11 cellular contexts compared by ENCODE assay signal in the genomic region with DNA sequence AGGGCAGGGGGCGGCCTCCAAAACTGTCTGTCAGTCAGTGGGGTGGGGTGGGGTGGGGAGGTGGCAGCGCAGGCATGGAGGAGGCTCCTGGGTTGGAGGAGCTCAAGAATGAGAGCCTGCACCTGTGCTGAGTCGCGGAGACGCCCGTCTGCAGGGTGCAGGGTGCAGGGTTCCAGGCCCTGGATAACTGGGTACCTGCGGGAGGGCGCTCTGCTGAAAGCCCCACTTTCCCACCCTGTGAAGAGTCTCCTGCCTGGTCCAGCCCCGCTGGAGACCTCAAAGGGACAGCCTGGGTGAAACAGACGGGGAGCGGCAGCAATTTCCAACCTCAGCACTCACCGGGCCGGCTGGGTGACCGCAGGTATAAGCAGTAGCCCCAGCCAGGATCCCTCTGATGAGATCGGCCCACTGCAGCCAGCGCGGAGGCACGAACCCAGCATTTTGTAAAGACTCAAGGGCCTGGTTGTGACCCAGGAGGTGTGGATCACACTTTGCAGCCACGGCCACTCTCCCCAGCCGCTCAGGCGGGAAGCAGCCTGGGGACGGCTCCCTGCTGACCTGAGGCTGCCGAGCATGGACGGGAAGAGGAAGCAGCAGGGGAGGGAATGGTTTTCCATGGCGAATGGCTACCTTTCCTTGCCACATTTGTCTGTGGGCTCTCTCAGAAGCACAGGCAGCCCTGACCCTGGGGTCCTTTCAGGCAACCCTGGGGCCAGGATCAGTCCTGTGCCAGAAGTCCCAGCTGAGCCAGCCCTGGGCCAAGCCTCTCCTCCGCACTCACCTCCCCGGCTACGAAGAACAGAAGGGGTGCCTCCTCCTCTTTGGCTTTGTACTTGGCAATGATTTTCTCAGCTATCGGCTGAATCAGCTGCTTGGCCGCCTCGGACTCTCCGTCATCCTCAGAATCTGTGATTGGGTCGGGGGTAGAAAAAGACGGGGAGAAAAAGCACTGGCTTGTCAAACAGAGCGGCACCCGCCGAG.
"Had no signal": no experiment of that assay in that cellular context is flagged by ENCODE, and none has a peak within 500 bp of the region (broad histone marks: within the 10 kb centered on the region; RNA-seq: fewer than 3 reads in every experiment).

No MANE protein-coding gene starts in this region.

- H3K36me3 Mint-ChIP-seq: activated naive CD8-positive, alpha-beta T cell treated with anti-CD3 and anti-CD28 coated beads, Interleukin-2, amount 10 ng/mL, durations not matched to agents 7 days and 5 days; stimulated activated naive B cell treated with anti-CD40 and anti-IgM and Interleukin-4, amounts not matched to agents 10 μg/mL and 1 μg/mL and 100 μg/mL, for 72 hours had no signal

- ATAC-seq: heart right ventricle; stimulated activated naive B cell treated with anti-CD40 and anti-IgM and Interleukin-4, amounts not matched to agents 10 μg/mL and 1 μg/mL and 100 μg/mL, for 72 hours had no signal

- H3K9me3 Mint-ChIP-seq: activated naive CD8-positive, alpha-beta T cell treated with anti-CD3 and anti-CD28 coated beads, Interleukin-2, amount 10 ng/mL, durations not matched to agents 7 days and 5 days; stimulated activated naive B cell treated with anti-CD40 and anti-IgM and Interleukin-4, amounts not matched to agents 10 μg/mL and 1 μg/mL and 100 μg/mL, for 72 hours had no signal

- H3K4me1 Mint-ChIP-seq: activated naive CD8-positive, alpha-beta T cell treated with anti-CD3 and anti-CD28 coated beads, Interleukin-2, amount 10 ng/mL, durations not matched to agents 7 days and 5 days; stimulated activated naive B cell treated with anti-CD40 and anti-IgM and Interleukin-4, amounts not matched to agents 10 μg/mL and 1 μg/mL and 100 μg/mL, for 72 hours had no signal

- H3K27ac Mint-ChIP-seq: activated naive CD8-positive, alpha-beta T cell treated with anti-CD3 and anti-CD28 coated beads, Interleukin-2, amount 10 ng/mL, durations not matched to agents 7 days and 5 days; stimulated activated naive B cell treated with anti-CD40 and anti-IgM and Interleukin-4, amounts not matched to agents 10 μg/mL and 1 μg/mL and 100 μg/mL, for 72 hours had no signal

- H3K4me3 Mint-ChIP-seq: activated naive CD8-positive, alpha-beta T cell treated with anti-CD3 and anti-CD28 coated beads, Interleukin-2, amount 10 ng/mL, durations not matched to agents 7 days and 5 days; stimulated activated naive B cell treated with anti-CD40 and anti-IgM and Interleukin-4, amounts not matched to agents 10 μg/mL and 1 μg/mL and 100 μg/mL, for 72 hours had no signal

- DNase-seq: activated CD4-positive, alpha-beta T cell treated with anti-CD3 and anti-CD28 coated beads, Interleukin-2, amount 50 U/mL, for 1 hour; activated CD4-positive, CD25-positive, alpha-beta regulatory T cell; activated naive CD4-positive, alpha-beta T cell; activated naive CD8-positive, alpha-beta T cell treated with anti-CD3 and anti-CD28 coated beads, Interleukin-2, amount 10 ng/mL, durations not matched to agents 7 days and 5 days; effector memory CD4-positive, alpha-beta T cell; heart right ventricle; stimulated activated CD4-positive, alpha-beta T cell treated with anti-CD3 and anti-CD28 coated beads, Interleukin-15, amount 100 ng/mL, for 24 hours; stimulated activated CD4-positive, alpha-beta T cell treated with anti-CD3 and anti-CD28 coated beads, Interleukin-4, amount 100 ng/mL, for 1 hour; stimulated activated naive B cell treated with anti-CD40 and anti-IgM and Interleukin-4, amounts not matched to agents 10 μg/mL and 1 μg/mL and 100 μg/mL, for 72 hours; SW 1271; transverse colon had no signal

- H3K27me3 Mint-ChIP-seq: activated naive CD8-positive, alpha-beta T cell treated with anti-CD3 and anti-CD28 coated beads, Interleukin-2, amount 10 ng/mL, durations not matched to agents 7 days and 5 days had no signal
